ENCODE assay signal across 21 cellular contexts in genomic region chrY:20746919-20747318, GRCh38. TPM values are rescaled to one million over a fixed set of nuclear protein-coding genes. Genes with fewer than 3 reads are reported as not detected.
DNase-seq lines count a peak whose midpoint lies in the region; ATAC-seq and TF ChIP-seq lines count a peak whose summit lies in the region.
"Had no signal": no experiment of that assay in that cellular context is flagged by ENCODE, and none has a peak within 500 bp of the region (broad histone marks: within the 10 kb centered on the region; RNA-seq: fewer than 3 reads in every experiment).

No MANE protein-coding gene starts in this region.

- no peak overlapping the region for H3K4me3 Mint-ChIP-seq in activated naive CD4-positive, alpha-beta T cell treated with anti-CD3 and anti-CD28 coated beads, Interleukin-2, amount 10 ng/mL, durations not matched to agents 7 days and 5 days
- peak overlapping the region; percentile 25 for H3K4me3 Mint-ChIP-seq in activated T-helper 17 cell treated with anti-CD3 and anti-CD28 coated beads, Interleukin-2, amount 50 U/mL, for 72 hours
- H3K4me3 Mint-ChIP-seq: HFFc6 had no signal

- no peaks in the 10 kb centered on the region for H3K27me3 Mint-ChIP-seq in activated naive CD4-positive, alpha-beta T cell treated with anti-CD3 and anti-CD28 coated beads, Interleukin-2, amount 10 ng/mL, durations not matched to agents 7 days and 5 days
- H3K27me3 Mint-ChIP-seq in activated T-helper 17 cell treated with anti-CD3 and anti-CD28 coated beads, Interleukin-2, amount 50 U/mL, for 72 hours = no peaks in the 10 kb centered on the region

- no peaks in the 10 kb centered on the region for H3K9me3 Mint-ChIP-seq in activated naive CD4-positive, alpha-beta T cell treated with anti-CD3 and anti-CD28 coated beads, Interleukin-2, amount 10 ng/mL, durations not matched to agents 7 days and 5 days
- no peaks in the 10 kb centered on the region for H3K9me3 Mint-ChIP-seq in activated T-helper 17 cell treated with anti-CD3 and anti-CD28 coated beads, Interleukin-2, amount 50 U/mL, for 72 hours

- CTCF ChIA-PET in activated naive CD4-positive, alpha-beta T cell treated with anti-CD3 and anti-CD28 coated beads, Interleukin-2, amount 10 ng/mL, durations not matched to agents 7 days and 5 days (lab: Charles Lee) = interaction anchor here (1.5 kb wide), 1 partner anchor 68 kb away, joined by 3 read pairs; no protein-coding TSS in a partner anchor

- no peak for TF ChIP-seq CTCF in mucosa of descending colon (IDR thresholded peaks at IDR 0.05)

- no peaks in the 10 kb centered on the region for H3K9me3 ChIP-seq in mucosa of descending colon
- H3K9me3 ChIP-seq: BLaER1 treated with 17β-estradiol and CSF1 and Interleukin-3, amounts not matched to agents 10 nM and 100 nM; Caco-2 had no signal

- ATAC-seq in activated T-helper 17 cell treated with anti-CD3 and anti-CD28 coated beads, Interleukin-2, amount 50 U/mL, for 72 hours (replicated peaks) = no peak
- no peak for ATAC-seq in mucosa of descending colon
- ATAC-seq: K562 had no signal

- intact Hi-C loops in mucosa of descending colon (cut with DNase I, micrococcal nuclease) = no loop called here

- DNase-seq in activated naive CD4-positive, alpha-beta T cell treated with anti-CD3 and anti-CD28 coated beads, Interleukin-2, amount 10 ng/mL, durations not matched to agents 7 days and 5 days = peak; percentile 56
- DNase-seq in activated naive CD4-positive, alpha-beta T cell treated with Interleukin-2 at 50 U/mL for 16 hours = no peak
- peak; percentile 47 for DNase-seq in Jurkat, Clone E6-1 (ENCODE audit: low read depth, low spot score)
- DNase-seq in NCI-H748 (lab: John Stamatoyannopoulos, UW; ENCODE audit: unreplicated experiment) = no peak
- no peak for DNase-seq in kidney tubule cell (ENCODE audit: low spot score)
- no peak for DNase-seq in mucosa of descending colon
- DNase-seq: Caco-2; GDM1; HFFc6; MV-4-11; NCI-H1694 treated with DMSO at 0.1 percent for 48 hours; NCI-H748 treated with DMSO at 0.1 percent for 48 hours; NK-92 treated with Interleukin-12 subunit alpha and Interleukin-12 subunit beta, amount 100 ng/mL, for 24 hours; SHP77 had no signal

- H3K4me1 ChIP-seq in mucosa of descending colon (ENCODE audit: low read depth) = no peaks in the 10 kb centered on the region
- H3K4me1 ChIP-seq: BLaER1 treated with 17β-estradiol and CSF1 and Interleukin-3, amounts not matched to agents 10 nM and 100 nM; Caco-2 had no signal

- H3K36me3 ChIP-seq in mucosa of descending colon (ENCODE audit: low read depth) = no peaks in the 10 kb centered on the region
- H3K36me3 ChIP-seq: BLaER1 treated with 17β-estradiol and CSF1 and Interleukin-3, amounts not matched to agents 10 nM and 100 nM had no signal

- H3K4me3 ChIP-seq in Jurkat, Clone E6-1 (ENCODE audit: low read length) = no peak overlapping the region
- H3K4me3 ChIP-seq in mucosa of descending colon = no peak overlapping the region
- H3K4me3 ChIP-seq: BLaER1 treated with 17β-estradiol and CSF1 and Interleukin-3, amounts not matched to agents 10 nM and 100 nM; K562 had no signal

- H3K36me3 Mint-ChIP-seq in activated naive CD4-positive, alpha-beta T cell treated with anti-CD3 and anti-CD28 coated beads, Interleukin-2, amount 10 ng/mL, durations not matched to agents 7 days and 5 days = peaks cover 10% of the 10 kb centered on the region
- H3K36me3 Mint-ChIP-seq in activated T-helper 17 cell treated with anti-CD3 and anti-CD28 coated beads, Interleukin-2, amount 50 U/mL, for 72 hours (ENCODE audit: low read depth) = no peaks in the 10 kb centered on the region

- peaks cover 74% of the 10 kb centered on the region for H3K4me1 Mint-ChIP-seq in activated naive CD4-positive, alpha-beta T cell treated with anti-CD3 and anti-CD28 coated beads, Interleukin-2, amount 10 ng/mL, durations not matched to agents 7 days and 5 days
- peaks cover 28% of the 10 kb centered on the region for H3K4me1 Mint-ChIP-seq in activated T-helper 17 cell treated with anti-CD3 and anti-CD28 coated beads, Interleukin-2, amount 50 U/mL, for 72 hours

- peak overlapping the region; percentile 90 for H3K27ac Mint-ChIP-seq in activated naive CD4-positive, alpha-beta T cell treated with anti-CD3 and anti-CD28 coated beads, Interleukin-2, amount 10 ng/mL, durations not matched to agents 7 days and 5 days
- H3K27ac Mint-ChIP-seq in activated T-helper 17 cell treated with anti-CD3 and anti-CD28 coated beads, Interleukin-2, amount 50 U/mL, for 72 hours = peak overlapping the region; percentile 82
- H3K27ac Mint-ChIP-seq: HFFc6 had no signal

RNA-seq across cellular contexts. Expression of gene RPS4Y2, which starts 9.0 kb away (rescaled TPM):
- polyA plus RNA-seq in Jurkat, Clone E6-1 (2012; ENCODE audit: insufficient read depth, insufficient read length) = not detected
- under 1 TPM in 1 of 2 donors, not detected in 1; 0.58 TPM for total RNA-seq in activated T-helper 17 cell treated with anti-CD3 and anti-CD28 coated beads, Interleukin-2, amount 50 U/mL, for 72 hours
- not detected for total RNA-seq in mucosa of descending colon
- total RNA-seq: A673, Caco-2, HFFc6, K562, NCI-H460, OCI-LY7, RPMI7951 had no signal
- polyA plus RNA-seq: K562 had no signal

Comparison
In these comparisons a context has a peak if more than half of its experiments do, and no peak if none do; other contexts are left out.
1. DNase-seq: peak in activated naive CD4-positive, alpha-beta T cell treated with anti-CD3 and anti-CD28 coated beads, Interleukin-2, amount 10 ng/mL, durations not matched to agents 7 days and 5 days (single experiment) and Jurkat, Clone E6-1 (single experiment); none in activated naive CD4-positive, alpha-beta T cell treated with Interleukin-2 at 50 U/mL for 16 hours (single experiment), NCI-H748 (single experiment), kidney tubule cell (single experiment) and mucosa of descending colon (0 of 3).